In the genomic region with DNA sequence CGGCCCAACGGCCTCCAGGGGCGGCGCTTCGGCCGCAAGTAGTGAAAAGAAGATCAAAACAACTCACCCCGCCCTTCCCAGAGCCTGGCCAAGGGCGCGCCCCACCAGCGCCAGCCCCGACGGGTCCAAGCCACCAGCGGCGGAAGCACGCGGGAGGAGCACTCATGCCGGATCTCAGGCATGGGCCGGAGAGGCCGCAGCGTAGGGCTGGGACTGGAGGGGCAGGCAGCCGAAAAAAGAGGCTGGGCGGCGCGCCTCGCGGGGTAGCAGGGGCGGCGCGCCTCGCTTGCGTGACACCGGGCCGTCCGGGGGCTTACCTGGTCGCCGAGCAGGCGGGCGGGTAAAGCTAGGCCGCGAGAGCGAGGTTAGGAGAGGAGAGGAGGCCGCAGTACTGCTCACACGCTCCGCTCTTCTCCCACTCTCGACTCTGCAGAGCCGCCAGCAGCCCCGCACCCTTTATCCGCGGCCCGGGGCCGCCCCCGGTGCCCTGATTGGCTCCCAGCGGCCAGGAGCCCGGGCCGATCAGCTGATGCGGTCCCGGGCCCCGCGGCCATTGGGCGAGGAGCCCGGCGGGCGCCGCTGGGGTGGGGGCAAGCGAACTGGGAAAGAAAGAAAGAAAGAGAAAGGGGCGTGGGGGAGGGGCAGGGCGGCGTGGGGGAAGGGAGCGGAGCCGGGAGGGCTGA, we compare ENCODE assay signal across 1 cellular context.
A peak's percentile ranks its signal among the peaks of the same experiment; 100 is the strongest.
TF ChIP-seq lines count a peak whose summit lies in the region.

GLUL (minus strand) TSS at position 429 of the 683 bp plus-strand sequence. CDS start 3,053 bp downstream, outside the sequence.

TF ChIP-seq in GM23338, 12 proteins besides CTCF, POLR2A, EP300 and RAD21 (continued from another document):
- TF ChIP-seq ZNF462 (CRISPR knock-in tag; IDR thresholded peaks at IDR 0.05) (no peak), EZH2phosphoT487 (IDR thresholded peaks at IDR 0.05; ENCODE audit: unreplicated experiment) (no peak), CREB1 (CRISPR knock-in tag; IDR thresholded peaks at IDR 0.05; ENCODE audit: low read depth) (peak; percentile 69; the same call in 1 of the 2 replicates), REST (IDR thresholded peaks at IDR 0.05; ENCODE audit: unreplicated experiment) (no peak), EZH2 (IDR thresholded peaks at IDR 0.05; ENCODE audit: low read depth, unreplicated experiment) (no peak), ZNF114 (CRISPR knock-in tag; IDR thresholded peaks at IDR 0.05) (no peak), STAT1 (IDR thresholded peaks at IDR 0.05; ENCODE audit: unreplicated experiment) (no peak), JUNB (IDR thresholded peaks at IDR 0.05; ENCODE audit: unreplicated experiment) (no peak), ZNF331 (CRISPR knock-in tag; IDR thresholded peaks at IDR 0.05; ENCODE audit: low read depth) (no peak), POLR2AphosphoS5 (IDR thresholded peaks at IDR 0.05; ENCODE audit: low read depth) (peak; percentile 98)
